In the genomic region with DNA sequence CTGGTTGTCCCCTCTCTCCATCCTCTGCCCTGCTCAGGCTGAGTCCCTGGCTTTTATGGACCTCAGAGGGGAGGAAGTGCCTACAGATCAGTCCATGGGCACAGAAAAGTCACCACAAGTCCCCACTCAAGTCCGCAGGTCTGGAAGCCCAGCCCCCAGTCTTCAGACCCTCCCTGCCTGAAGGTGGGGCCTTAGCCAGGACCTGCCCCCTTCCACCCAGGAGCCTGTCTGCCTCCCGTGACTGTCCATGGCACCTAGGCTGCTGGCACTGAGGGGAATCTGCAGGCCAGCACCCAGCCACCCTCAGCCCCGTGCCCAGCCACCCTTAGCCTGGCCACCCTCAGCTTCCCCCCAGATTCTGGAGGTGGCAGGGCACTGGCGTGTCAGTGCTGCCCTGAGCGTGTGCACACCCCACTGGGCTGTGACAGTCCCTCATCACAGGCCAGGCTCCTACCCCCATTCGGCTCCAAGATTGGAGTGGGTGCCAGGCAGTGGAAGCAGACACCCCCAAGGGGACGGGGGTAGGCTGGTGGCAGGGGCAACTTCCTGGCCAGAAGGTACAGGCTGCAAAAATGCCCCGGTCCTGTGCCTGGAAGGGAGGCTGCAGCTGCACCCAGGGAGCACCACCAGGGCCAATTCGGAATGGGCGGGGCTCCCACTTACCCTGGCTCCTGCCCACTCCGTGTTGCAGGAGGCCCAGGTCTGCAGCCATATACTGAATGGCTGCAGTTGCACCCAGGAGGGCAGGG, we compare ENCODE assay signal across 2 cellular contexts.
TF ChIP-seq lines count a peak whose summit lies in the region.

No MANE protein-coding gene starts in this region.

TF ChIP-seq in GM23338, 12 proteins besides CTCF, POLR2A, EP300 and RAD21 (continues in another document):
- TF ChIP-seq NANOG (IDR thresholded peaks at IDR 0.05; ENCODE audit: borderline replicate concordance), result no peak
- TF ChIP-seq, protein P1, sequence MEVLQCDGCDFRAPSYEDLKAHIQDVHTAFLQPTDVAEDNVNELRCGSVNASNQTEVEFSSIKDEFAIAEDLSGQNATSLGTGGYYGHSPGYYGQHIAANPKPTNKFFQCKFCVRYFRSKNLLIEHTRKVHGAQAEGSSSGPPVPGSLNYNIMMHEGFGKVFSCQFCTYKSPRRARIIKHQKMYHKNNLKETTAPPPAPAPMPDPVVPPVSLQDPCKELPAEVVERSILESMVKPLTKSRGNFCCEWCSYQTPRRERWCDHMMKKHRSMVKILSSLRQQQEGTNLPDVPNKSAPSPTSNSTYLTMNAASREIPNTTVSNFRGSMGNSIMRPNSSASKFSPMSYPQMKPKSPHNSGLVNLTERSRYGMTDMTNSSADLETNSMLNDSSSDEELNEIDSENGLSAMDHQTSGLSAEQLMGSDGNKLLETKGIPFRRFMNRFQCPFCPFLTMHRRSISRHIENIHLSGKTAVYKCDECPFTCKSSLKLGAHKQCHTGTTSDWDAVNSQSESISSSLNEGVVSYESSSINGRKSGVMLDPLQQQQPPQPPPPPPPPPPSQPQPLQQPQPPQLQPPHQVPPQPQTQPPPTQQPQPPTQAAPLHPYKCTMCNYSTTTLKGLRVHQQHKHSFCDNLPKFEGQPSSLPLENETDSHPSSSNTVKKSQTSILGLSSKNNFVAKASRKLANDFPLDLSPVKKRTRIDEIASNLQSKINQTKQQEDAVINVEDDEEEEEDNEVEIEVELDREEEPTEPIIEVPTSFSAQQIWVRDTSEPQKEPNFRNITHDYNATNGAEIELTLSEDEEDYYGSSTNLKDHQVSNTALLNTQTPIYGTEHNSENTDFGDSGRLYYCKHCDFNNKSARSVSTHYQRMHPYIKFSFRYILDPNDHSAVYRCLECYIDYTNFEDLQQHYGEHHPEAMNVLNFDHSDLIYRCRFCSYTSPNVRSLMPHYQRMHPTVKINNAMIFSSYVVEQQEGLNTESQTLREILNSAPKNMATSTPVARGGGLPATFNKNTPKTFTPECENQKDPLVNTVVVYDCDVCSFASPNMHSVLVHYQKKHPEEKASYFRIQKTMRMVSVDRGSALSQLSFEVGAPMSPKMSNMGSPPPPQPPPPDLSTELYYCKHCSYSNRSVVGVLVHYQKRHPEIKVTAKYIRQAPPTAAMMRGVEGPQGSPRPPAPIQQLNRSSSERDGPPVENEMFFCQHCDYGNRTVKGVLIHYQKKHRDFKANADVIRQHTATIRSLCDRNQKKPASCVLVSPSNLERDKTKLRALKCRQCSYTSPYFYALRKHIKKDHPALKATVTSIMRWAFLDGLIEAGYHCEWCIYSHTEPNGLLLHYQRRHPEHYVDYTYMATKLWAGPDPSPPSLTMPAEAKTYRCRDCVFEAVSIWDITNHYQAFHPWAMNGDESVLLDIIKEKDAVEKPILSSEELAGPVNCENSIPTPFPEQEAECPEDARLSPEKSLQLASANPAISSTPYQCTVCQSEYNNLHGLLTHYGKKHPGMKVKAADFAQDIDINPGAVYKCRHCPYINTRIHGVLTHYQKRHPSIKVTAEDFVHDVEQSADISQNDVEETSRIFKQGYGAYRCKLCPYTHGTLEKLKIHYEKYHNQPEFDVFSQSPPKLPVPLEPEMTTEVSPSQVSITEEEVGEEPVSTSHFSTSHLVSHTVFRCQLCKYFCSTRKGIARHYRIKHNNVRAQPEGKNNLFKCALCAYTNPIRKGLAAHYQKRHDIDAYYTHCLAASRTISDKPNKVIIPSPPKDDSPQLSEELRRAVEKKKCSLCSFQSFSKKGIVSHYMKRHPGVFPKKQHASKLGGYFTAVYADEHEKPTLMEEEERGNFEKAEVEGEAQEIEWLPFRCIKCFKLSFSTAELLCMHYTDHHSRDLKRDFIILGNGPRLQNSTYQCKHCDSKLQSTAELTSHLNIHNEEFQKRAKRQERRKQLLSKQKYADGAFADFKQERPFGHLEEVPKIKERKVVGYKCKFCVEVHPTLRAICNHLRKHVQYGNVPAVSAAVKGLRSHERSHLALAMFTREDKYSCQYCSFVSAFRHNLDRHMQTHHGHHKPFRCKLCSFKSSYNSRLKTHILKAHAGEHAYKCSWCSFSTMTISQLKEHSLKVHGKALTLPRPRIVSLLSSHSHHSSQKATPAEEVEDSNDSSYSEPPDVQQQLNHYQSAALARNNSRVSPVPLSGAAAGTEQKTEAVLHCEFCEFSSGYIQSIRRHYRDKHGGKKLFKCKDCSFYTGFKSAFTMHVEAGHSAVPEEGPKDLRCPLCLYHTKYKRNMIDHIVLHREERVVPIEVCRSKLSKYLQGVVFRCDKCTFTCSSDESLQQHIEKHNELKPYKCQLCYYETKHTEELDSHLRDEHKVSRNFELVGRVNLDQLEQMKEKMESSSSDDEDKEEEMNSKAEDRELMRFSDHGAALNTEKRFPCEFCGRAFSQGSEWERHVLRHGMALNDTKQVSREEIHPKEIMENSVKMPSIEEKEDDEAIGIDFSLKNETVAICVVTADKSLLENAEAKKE (CRISPR knock-in tag; IDR thresholded peaks at IDR 0.05), result no peak
- TF ChIP-seq JUNB (IDR thresholded peaks at IDR 0.05; ENCODE audit: unreplicated experiment), result no peak
- TF ChIP-seq STAT1 (IDR thresholded peaks at IDR 0.05; ENCODE audit: unreplicated experiment), result no peak
- TF ChIP-seq, protein P2, sequence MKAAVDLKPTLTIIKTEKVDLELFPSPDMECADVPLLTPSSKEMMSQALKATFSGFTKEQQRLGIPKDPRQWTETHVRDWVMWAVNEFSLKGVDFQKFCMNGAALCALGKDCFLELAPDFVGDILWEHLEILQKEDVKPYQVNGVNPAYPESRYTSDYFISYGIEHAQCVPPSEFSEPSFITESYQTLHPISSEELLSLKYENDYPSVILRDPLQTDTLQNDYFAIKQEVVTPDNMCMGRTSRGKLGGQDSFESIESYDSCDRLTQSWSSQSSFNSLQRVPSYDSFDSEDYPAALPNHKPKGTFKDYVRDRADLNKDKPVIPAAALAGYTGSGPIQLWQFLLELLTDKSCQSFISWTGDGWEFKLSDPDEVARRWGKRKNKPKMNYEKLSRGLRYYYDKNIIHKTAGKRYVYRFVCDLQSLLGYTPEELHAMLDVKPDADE (IDR thresholded peaks at IDR 0.05), result no peak
- no peak for TF ChIP-seq EZH2 (IDR thresholded peaks at IDR 0.05; ENCODE audit: low read depth, unreplicated experiment)
- no peak for TF ChIP-seq CREB1 (CRISPR knock-in tag; IDR thresholded peaks at IDR 0.05; ENCODE audit: low read depth)
- no peak for TF ChIP-seq EZH2phosphoT487 (IDR thresholded peaks at IDR 0.05; ENCODE audit: unreplicated experiment)
- no peak for TF ChIP-seq ZNF331 (CRISPR knock-in tag; IDR thresholded peaks at IDR 0.05; ENCODE audit: low read depth)
- TF ChIP-seq ZNF114 (CRISPR knock-in tag; IDR thresholded peaks at IDR 0.05), result no peak
- no peak for TF ChIP-seq POLR2AphosphoS5 (IDR thresholded peaks at IDR 0.05; ENCODE audit: low read depth)

TF ChIP-seq in IMR-90, 13 proteins besides CTCF, POLR2A, EP300 and RAD21:
- TF ChIP-seq MAFK (IDR thresholded peaks at IDR 0.05; ENCODE audit: low read depth, low read length), result no peak
- TF ChIP-seq MXI1 (IDR thresholded peaks at IDR 0.05; ENCODE audit: borderline replicate concordance, low read depth, low read length), result no peak
- no peak for TF ChIP-seq SMC3 (IDR thresholded peaks at IDR 0.05; ENCODE audit: low read depth, low read length)
- TF ChIP-seq, protein P3, sequence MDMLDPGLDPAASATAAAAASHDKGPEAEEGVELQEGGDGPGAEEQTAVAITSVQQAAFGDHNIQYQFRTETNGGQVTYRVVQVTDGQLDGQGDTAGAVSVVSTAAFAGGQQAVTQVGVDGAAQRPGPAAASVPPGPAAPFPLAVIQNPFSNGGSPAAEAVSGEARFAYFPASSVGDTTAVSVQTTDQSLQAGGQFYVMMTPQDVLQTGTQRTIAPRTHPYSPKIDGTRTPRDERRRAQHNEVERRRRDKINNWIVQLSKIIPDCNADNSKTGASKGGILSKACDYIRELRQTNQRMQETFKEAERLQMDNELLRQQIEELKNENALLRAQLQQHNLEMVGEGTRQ (IDR thresholded peaks at IDR 0.05; ENCODE audit: low read depth, low read length), result no peak
- TF ChIP-seq RFX5 (IDR thresholded peaks at IDR 0.05; ENCODE audit: low read depth, low read length), result no peak
- TF ChIP-seq, protein P4, sequence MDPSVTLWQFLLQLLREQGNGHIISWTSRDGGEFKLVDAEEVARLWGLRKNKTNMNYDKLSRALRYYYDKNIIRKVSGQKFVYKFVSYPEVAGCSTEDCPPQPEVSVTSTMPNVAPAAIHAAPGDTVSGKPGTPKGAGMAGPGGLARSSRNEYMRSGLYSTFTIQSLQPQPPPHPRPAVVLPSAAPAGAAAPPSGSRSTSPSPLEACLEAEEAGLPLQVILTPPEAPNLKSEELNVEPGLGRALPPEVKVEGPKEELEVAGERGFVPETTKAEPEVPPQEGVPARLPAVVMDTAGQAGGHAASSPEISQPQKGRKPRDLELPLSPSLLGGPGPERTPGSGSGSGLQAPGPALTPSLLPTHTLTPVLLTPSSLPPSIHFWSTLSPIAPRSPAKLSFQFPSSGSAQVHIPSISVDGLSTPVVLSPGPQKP (IDR thresholded peaks at IDR 0.05; ENCODE audit: borderline replicate concordance, low read depth, low read length), result no peak
- no peak for TF ChIP-seq NFE2L2 (IDR thresholded peaks at IDR 0.05; ENCODE audit: low read depth, low read length)
- TF ChIP-seq BHLHE40 (IDR thresholded peaks at IDR 0.05; ENCODE audit: low read depth, low read length), result no peak
- TF ChIP-seq CEBPB (IDR thresholded peaks at IDR 0.05; ENCODE audit: low read depth, low read length), result no peak
